In genomic region chr7:158130023-158130409, GRCh38 we compare ENCODE assay signal across 30 cellular contexts.
"Had no signal": no experiment of that assay in that cellular context is flagged by ENCODE, and none has a peak within 500 bp of the region (broad histone marks: within the 10 kb centered on the region; RNA-seq: fewer than 3 reads in every experiment).

No MANE protein-coding gene starts in this region.

- H3K27me3 ChIP-seq: left lung, right atrium auricular region, stomach, suprapubic skin, tibial artery, upper lobe of right lung had no signal

- H3K9me3 Mint-ChIP-seq: neural crest cell had no signal

- H2AFZ ChIP-seq: parathyroid adenoma had no signal

- H3K4me1 Mint-ChIP-seq: naive thymus-derived CD8-positive, alpha-beta T cell; nephron; neural crest cell; stimulated activated naive B cell treated with anti-CD40 and anti-IgM and Interleukin-4, amounts not matched to agents 10 μg/mL and 1 μg/mL and 100 μg/mL, for 72 hours had no signal

- H3K27me3 Mint-ChIP-seq: naive thymus-derived CD8-positive, alpha-beta T cell; progenitor cell of endocrine pancreas; stimulated activated naive B cell treated with anti-CD40 and anti-IgM and Interleukin-4, amounts not matched to agents 10 μg/mL and 1 μg/mL and 100 μg/mL, for 72 hours had no signal

- H3K4me1 ChIP-seq: heart left ventricle, left lung, parathyroid adenoma, right atrium auricular region, stomach, suprapubic skin, tibial artery, upper lobe of right lung had no signal

- H3K9ac ChIP-seq: parathyroid adenoma had no signal

- H3K4me3 ChIP-seq: heart left ventricle, left lung, lung, mucosa of descending colon, right atrium auricular region, skin epidermis, stomach, suprapubic skin, thoracic aorta, tibial artery, upper lobe of right lung had no signal

- DNase-seq: glutamatergic neuron; heart left ventricle; hypothalamus; kidney glomerular epithelial cell; left colon; left lung; mesendoderm; midbrain; mucosa of descending colon; naive thymus-derived CD8-positive, alpha-beta T cell; stimulated activated CD4-positive, alpha-beta T cell treated with anti-CD3 and anti-CD28 coated beads, Interleukin-12 subunit alpha, Interleukin-12 subunit beta, amount 100 ng/mL, for 4 hours; stimulated activated CD4-positive, alpha-beta T cell treated with anti-CD3 and anti-CD28 coated beads, Interleukin-15, amount 100 ng/mL, for 24 hours; stimulated activated CD4-positive, alpha-beta T cell treated with anti-CD3 and anti-CD28 coated beads, Interleukin-2, amount 100 ng/mL, for 24 hours; stimulated activated CD4-positive, alpha-beta T cell treated with anti-CD3 and anti-CD28 coated beads, Interleukin-4, amount 100 ng/mL, for 1 hour; stimulated activated naive B cell treated with anti-CD40 and anti-IgM and Interleukin-4, amounts not matched to agents 10 μg/mL and 1 μg/mL and 100 μg/mL, for 72 hours; stimulated activated naive CD8-positive, alpha-beta T cell treated with anti-CD3 and anti-CD28 coated beads, Interleukin-15, Interleukin-2, amounts not matched to agents 100 U/mL and 50 U/mL, for 24 hours; trophoblast cell had no signal

- H3K4me3 Mint-ChIP-seq: naive thymus-derived CD8-positive, alpha-beta T cell; nephron; neural crest cell; stimulated activated naive B cell treated with anti-CD40 and anti-IgM and Interleukin-4, amounts not matched to agents 10 μg/mL and 1 μg/mL and 100 μg/mL, for 72 hours had no signal

- H3K27ac Mint-ChIP-seq: naive thymus-derived CD8-positive, alpha-beta T cell; nephron; progenitor cell of endocrine pancreas; stimulated activated naive B cell treated with anti-CD40 and anti-IgM and Interleukin-4, amounts not matched to agents 10 μg/mL and 1 μg/mL and 100 μg/mL, for 72 hours had no signal

- H3K27ac ChIP-seq: heart left ventricle, left lung, parathyroid adenoma, right atrium auricular region, skin epidermis, stomach, suprapubic skin, thoracic aorta, tibial artery, upper lobe of right lung had no signal

- H3K79me2 ChIP-seq: parathyroid adenoma had no signal

- H3K36me3 ChIP-seq: heart left ventricle, left lung, right atrium auricular region, suprapubic skin, thoracic aorta, tibial artery, upper lobe of right lung had no signal

- H3K36me3 Mint-ChIP-seq: naive thymus-derived CD8-positive, alpha-beta T cell; stimulated activated naive B cell treated with anti-CD40 and anti-IgM and Interleukin-4, amounts not matched to agents 10 μg/mL and 1 μg/mL and 100 μg/mL, for 72 hours had no signal

- H3K9me3 ChIP-seq: mucosa of descending colon, right atrium auricular region, suprapubic skin, thoracic aorta, tibial artery, upper lobe of right lung had no signal

- ATAC-seq: heart left ventricle; left colon; left lung; mucosa of descending colon; naive thymus-derived CD8-positive, alpha-beta T cell; sciatic nerve; stimulated activated naive B cell treated with anti-CD40 and anti-IgM and Interleukin-4, amounts not matched to agents 10 μg/mL and 1 μg/mL and 100 μg/mL, for 72 hours; stimulated activated naive CD8-positive, alpha-beta T cell treated with anti-CD3 and anti-CD28 coated beads, Interleukin-15, Interleukin-2, amounts not matched to agents 100 U/mL and 50 U/mL, for 24 hours; upper lobe of right lung had no signal
